In genomic region chr16:3490911-3491629, GRCh38 we compare ENCODE assay signal across 12 cellular contexts. TPM values are rescaled to one million over a fixed set of nuclear protein-coding genes. Genes with fewer than 3 reads are reported as not detected.
DNase-seq lines count a peak whose midpoint lies in the region; ATAC-seq, FAIRE-seq and TF ChIP-seq lines count a peak whose summit lies in the region.
"Had no signal": no experiment of that assay in that cellular context is flagged by ENCODE, and none has a peak within 500 bp of the region (broad histone marks: within the 10 kb centered on the region; RNA-seq: fewer than 3 reads in every experiment).

No MANE protein-coding gene starts in this region.

- H3K9ac ChIP-seq in OCI-LY3 (ENCODE audit: low read length) (no peak overlapping the region), kidney (ENCODE audit: low read length in 2 of 2) (no peak overlapping the region)

- H3F3A ChIP-seq in PC-9 (ENCODE audit: insufficient read depth, low read depth) = peaks cover 16% of the 10 kb centered on the region; the same call in 1 of the 2 replicates

- H3K9me2 ChIP-seq in PC-9 (ENCODE audit: insufficient read depth) = no peaks in the 10 kb centered on the region

- H3K79me2 ChIP-seq in OCI-LY3 (ENCODE audit: low read length) = no peaks in the 10 kb centered on the region
- no peaks in the 10 kb centered on the region for H3K79me2 ChIP-seq in PC-9 (ENCODE audit: low read depth)

- no peak overlapping the region for H3K4me3 ChIP-seq in OCI-LY3 (ENCODE audit: low read length)
- no peak overlapping the region for H3K4me3 ChIP-seq in kidney (ENCODE audit: low read length in 2 of 2)
- no peak overlapping the region for H3K4me3 ChIP-seq in PC-9

- H2AFZ ChIP-seq in OCI-LY3 (ENCODE audit: low read depth, low read length) (no peak overlapping the region), PC-9 (no peak overlapping the region)

- H3K27me3 ChIP-seq in OCI-LY3 (ENCODE audit: low read depth, low read length) (no peaks in the 10 kb centered on the region), PC-9 (ENCODE audit: insufficient read depth, low read depth) (no peaks in the 10 kb centered on the region)

- ATAC-seq in HG03520 (IDR thresholded peaks at IDR 0.05; ENCODE audit: unreplicated experiment) (no peak), GM21528 (IDR thresholded peaks at IDR 0.05; ENCODE audit: low FRiP score, unreplicated experiment) (no peak), HG03025 (IDR thresholded peaks at IDR 0.05; ENCODE audit: low FRiP score, unreplicated experiment) (no peak)

- BruUV-seq in PC-9 (replicated peaks; lab: Mats Ljungman, UMichigan) = no TSS peak

- H3K4me1 ChIP-seq in OCI-LY3 (ENCODE audit: low read length) (no peaks in the 10 kb centered on the region), kidney (ENCODE audit: control insufficient read depth in 1 of 2, insufficient read depth in 1 of 2, low read depth in 1 of 2, low read length in 2 of 2) (peaks cover 0 to 3% of the 10 kb centered on the region in 2 donors), PC-9 (replicated peaks; ENCODE audit: insufficient read depth) (peaks cover 13% of the 10 kb centered on the region)

- DNase-seq in COLO668 (lab: John Stamatoyannopoulos, UW; ENCODE audit: unreplicated experiment) = peak; percentile 90
- peak; percentile 52 for DNase-seq in kidney
- DNase-seq in PC-9 = no peak
- DNase-seq: NK-92 treated with Interleukin-12 subunit alpha and Interleukin-12 subunit beta, amount 100 ng/mL, for 24 hours had no signal

- 0 out of 2 replicates have a peak, but pooled peaks have one; percentile 8 for TF ChIP-seq CTCF in GM12874 (IDR thresholded peaks at IDR 0.05; ENCODE audit: insufficient read depth, low read depth, low read length)
- 0 out of 2 replicates have a peak, but pooled peaks have one; percentile 15 for TF ChIP-seq CTCF in OCI-LY3 (IDR thresholded peaks at IDR 0.05; ENCODE audit: low read depth, low read length)
- no peak for TF ChIP-seq CTCF in kidney (IDR thresholded peaks at IDR 0.05; ENCODE audit: borderline replicate concordance, extremely low read depth, insufficient read depth)
- TF ChIP-seq CTCF in PC-9 (conservative IDR thresholded peaks at IDR 0.05) = no peak

- no peak overlapping the region for H3K27ac ChIP-seq in OCI-LY3 (ENCODE audit: low read length)
- H3K27ac ChIP-seq in kidney (ENCODE audit: low read depth in 2 of 2, low read length in 2 of 2) = no peak overlapping the region
- no peak overlapping the region for H3K27ac ChIP-seq in PC-9

- no peak for FAIRE-seq in kidney (lab: Jason Lieb, UNC)
- FAIRE-seq: HTR-8/SVneo had no signal

- H4K20me1 ChIP-seq in OCI-LY3 (ENCODE audit: insufficient read depth, low read length) = no peaks in the 10 kb centered on the region
- no peaks in the 10 kb centered on the region; the same call in 1 of the 2 replicates for H4K20me1 ChIP-seq in PC-9 (ENCODE audit: insufficient read depth)

- intact Hi-C loops in kidney (cut with DNase I) (no loop called here), PC-9 (cut with micrococcal nuclease; ENCODE audit: unreplicated experiment) (no loop called here)

- H3K36me3 ChIP-seq in OCI-LY3 (replicated peaks; ENCODE audit: low read depth, low read length) = no peaks in the 10 kb centered on the region
- peaks cover 0 to 4% of the 10 kb centered on the region in 2 donors for H3K36me3 ChIP-seq in kidney (ENCODE audit: control insufficient read depth in 1 of 2, insufficient read depth in 2 of 2, low read length in 2 of 2)
- H3K36me3 ChIP-seq in PC-9 (ENCODE audit: low read depth) = no peaks in the 10 kb centered on the region

- POLR2A ChIA-PET in PC-9 (lab: Charles Lee; ENCODE audit: unreplicated experiment) = no interaction called here

- CTCF ChIA-PET in PC-9 (lab: Charles Lee) = interaction anchor here (0.5 kb wide), 2 partner anchors 10 to 18 kb away, joined by 4 to 10 read pairs; no protein-coding TSS in a partner anchor

- no peaks in the 10 kb centered on the region for H3K9me3 ChIP-seq in OCI-LY3 (ENCODE audit: insufficient read depth, low read length)
- no peaks in the 10 kb centered on the region for H3K9me3 ChIP-seq in kidney (ENCODE audit: control insufficient read depth in 1 of 2, low read length in 2 of 2)
- H3K9me3 ChIP-seq in PC-9 (ENCODE audit: insufficient read depth, low read depth) = no peaks in the 10 kb centered on the region

- no peak overlapping the region for H3K4me2 ChIP-seq in OCI-LY3 (ENCODE audit: low read length)
- H3K4me2 ChIP-seq in PC-9 = no peak overlapping the region

RNA-seq across cellular contexts. Expression of gene C16orf90, which starts 4.2 kb away (rescaled TPM):
- total RNA-seq in kidney (not detected), PC-9 (2021) (not detected in 2 replicates)
- polyA plus RNA-seq in kidney (ENCODE audit: insufficient read depth, low read depth, low replicate concordance) = not detected
- total RNA-seq: glomerular endothelial cell, mesenteric fat pad had no signal

RNA-seq across cellular contexts. Expression of gene CLUAP1, which starts 9.7 kb away (rescaled TPM):
- 44.8 TPM for total RNA-seq in kidney
- 39.3 TPM for polyA plus RNA-seq in kidney (ENCODE audit: insufficient read depth, low read depth, low replicate concordance)
- total RNA-seq in PC-9 (2021) = 47.0 and 61.4 TPM in 2 replicates

RNA-seq across cellular contexts. Expression of gene NAA60, which starts 47.6 kb away (rescaled TPM):
- total RNA-seq in kidney (51.6 TPM), PC-9 (2021) (57.5 and 58.7 TPM in 2 replicates)
- polyA plus RNA-seq in kidney (ENCODE audit: insufficient read depth, low read depth, low replicate concordance) = 66.6 TPM

RNA-seq across cellular contexts. Expression of gene ZNF597, which starts 47.8 kb away (rescaled TPM):
- 3.4 TPM for total RNA-seq in kidney
- polyA plus RNA-seq in kidney (ENCODE audit: insufficient read depth, low read depth, low replicate concordance) = 0.99 TPM
- 1.5 and 1.8 TPM in 2 replicates for total RNA-seq in PC-9 (2021)

Comparison
In these comparisons a context has a peak if more than half of its experiments do, and no peak if none do; other contexts are left out.
1. DNase-seq: peak in COLO668 (single experiment) and kidney (single experiment); none in PC-9 (0 of 2).
2. CTCF ChIP-seq: peak in GM12874 (single experiment) and OCI-LY3 (single experiment); none in kidney (single experiment) and PC-9 (single experiment).